8 cellular contexts compared by ENCODE assay signal in the genomic region with DNA sequence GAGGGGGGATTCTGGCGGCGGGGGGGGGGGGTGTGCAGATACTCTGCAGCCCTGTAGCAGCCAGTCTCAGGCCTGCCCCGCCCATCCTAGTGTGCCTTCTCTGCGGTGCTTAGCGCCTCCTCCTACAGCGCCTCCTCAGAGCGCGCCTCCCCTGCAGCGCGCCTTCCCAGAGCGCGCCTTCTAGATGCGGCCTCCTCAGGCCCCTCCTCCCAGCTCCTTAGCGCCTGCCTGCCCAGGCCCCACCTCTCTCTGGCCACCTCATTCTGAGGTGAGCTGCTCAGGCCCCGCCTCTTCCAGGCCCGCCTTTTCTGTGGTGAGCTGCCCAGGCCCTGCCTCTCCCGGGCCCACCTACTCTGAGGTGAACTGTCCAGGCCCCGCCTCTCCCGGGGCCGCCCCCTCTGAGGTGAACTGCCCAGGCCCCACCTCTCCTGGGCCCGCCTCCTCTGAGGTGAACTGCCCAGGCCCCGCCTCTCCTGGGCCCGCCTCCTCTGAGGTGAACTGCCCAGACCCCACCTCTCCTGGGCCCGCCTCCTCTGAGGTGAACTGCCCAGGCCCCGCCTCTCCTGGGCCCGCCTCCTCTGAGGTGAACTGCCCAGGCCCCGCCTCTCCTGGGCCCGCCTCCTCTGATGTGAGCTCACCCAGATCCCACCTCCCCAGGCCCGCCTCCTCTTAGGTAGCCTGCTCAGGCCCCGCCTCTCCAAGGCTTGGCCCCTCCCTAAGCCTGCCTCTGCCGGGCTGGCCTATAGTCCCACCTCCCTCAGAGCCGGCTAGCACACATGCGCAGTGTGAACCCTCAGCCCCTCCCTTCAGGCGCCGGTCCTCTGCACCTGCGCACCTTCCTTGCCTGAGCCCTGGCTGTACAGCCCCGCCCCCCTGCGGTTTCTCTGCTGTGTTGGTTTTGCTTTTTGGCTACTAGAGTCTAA. TPM values are rescaled to one million over a fixed set of nuclear protein-coding genes. Genes with fewer than 3 reads are reported as not detected.
DNase-seq lines count a peak whose midpoint lies in the region; ATAC-seq, FAIRE-seq and TF ChIP-seq lines count a peak whose summit lies in the region.

No MANE protein-coding gene starts in this region.

- H3K4me3 Mint-ChIP-seq in activated T-helper 2 cell treated with anti-CD3 and anti-CD28 coated beads, Interferon-gamma antibody, Interleukin-2, Interleukin-4, amounts not matched to agents 10 μg/mL and 5 μg/mL and 100 μg/mL, durations not matched to agents 14 hours and 24 hours and 36 hours (ENCODE audit: low read depth), result peak overlapping the region; percentile 82
- peak overlapping the region; percentile 97 for H3K4me3 Mint-ChIP-seq in neural crest cell

- peak overlapping the region; percentile 78 for H3K27ac ChIP-seq in RWPE1

- intact Hi-C loops in activated T-helper 2 cell treated with anti-CD3 and anti-CD28 coated beads, Interferon-gamma antibody, Interleukin-2, Interleukin-4, amounts not matched to agents 10 μg/mL and 5 μg/mL and 100 μg/mL, durations not matched to agents 14 hours and 24 hours and 36 hours (cut with micrococcal nuclease), result loop anchor here (2.0 to 5.0 kb wide), 4 partner anchors 147 to 819 kb away; no protein-coding TSS in a partner anchor

- peaks cover 24% of the 10 kb centered on the region for H3K27me3 Mint-ChIP-seq in activated T-helper 2 cell treated with anti-CD3 and anti-CD28 coated beads, Interferon-gamma antibody, Interleukin-2, Interleukin-4, amounts not matched to agents 10 μg/mL and 5 μg/mL and 100 μg/mL, durations not matched to agents 14 hours and 24 hours and 36 hours (ENCODE audit: low read depth)
- no peaks in the 10 kb centered on the region for H3K27me3 Mint-ChIP-seq in neural crest cell (ENCODE audit: low read depth)

- CTCF ChIA-PET in RWPE1 (lab: Yijun Ruan, JAX), result no interaction called here

- peaks cover 22% of the 10 kb centered on the region for H3K4me1 Mint-ChIP-seq in activated T-helper 2 cell treated with anti-CD3 and anti-CD28 coated beads, Interferon-gamma antibody, Interleukin-2, Interleukin-4, amounts not matched to agents 10 μg/mL and 5 μg/mL and 100 μg/mL, durations not matched to agents 14 hours and 24 hours and 36 hours (ENCODE audit: low read depth)
- peaks cover 34% of the 10 kb centered on the region for H3K4me1 Mint-ChIP-seq in neural crest cell

- DNase-seq in DMS79 treated with DMSO at 0.1 percent for 48 hours (lab: John Stamatoyannopoulos, UW) (peak; percentile 88), H54 (ENCODE audit: insufficient read length, low spot score) (peak; percentile 52), LNCaP clone FGC (ENCODE audit: low read depth) (peak; percentile 88), RWPE1 (ENCODE audit: low spot score) (peak; percentile 82), fibroblast of peridontal ligament (ENCODE audit: extremely low read depth) (peak; percentile 84), neural crest cell (ENCODE audit: low read depth, low spot score) (peak; percentile 79)
- DNase-seq in activated T-helper 2 cell treated with anti-CD3 and anti-CD28 coated beads, Interferon-gamma antibody, Interleukin-2, Interleukin-4, amounts not matched to agents 10 μg/mL and 5 μg/mL and 100 μg/mL, durations not matched to agents 14 hours and 24 hours and 36 hours (ENCODE audit: low spot score), result peak; percentile 89
- DNase-seq in stimulated activated naive CD8-positive, alpha-beta T cell treated with anti-CD3 and anti-CD28 coated beads, Interleukin-15, Interleukin-2, amounts not matched to agents 100 U/mL and 50 U/mL, for 24 hours, result peak; percentile 91

- peak; percentile 45 for FAIRE-seq in H54 (lab: Jason Lieb, UNC)

- no peaks in the 10 kb centered on the region for H3K36me3 Mint-ChIP-seq in activated T-helper 2 cell treated with anti-CD3 and anti-CD28 coated beads, Interferon-gamma antibody, Interleukin-2, Interleukin-4, amounts not matched to agents 10 μg/mL and 5 μg/mL and 100 μg/mL, durations not matched to agents 14 hours and 24 hours and 36 hours (ENCODE audit: low read depth)
- H3K36me3 Mint-ChIP-seq in neural crest cell (ENCODE audit: low read depth), result peaks cover under 1% of the 10 kb centered on the region

- H3K27ac Mint-ChIP-seq in activated T-helper 2 cell treated with anti-CD3 and anti-CD28 coated beads, Interferon-gamma antibody, Interleukin-2, Interleukin-4, amounts not matched to agents 10 μg/mL and 5 μg/mL and 100 μg/mL, durations not matched to agents 14 hours and 24 hours and 36 hours, result no peak overlapping the region
- no peak overlapping the region for H3K27ac Mint-ChIP-seq in neural crest cell (ENCODE audit: unreplicated experiment)

- no peaks in the 10 kb centered on the region for H3K9me3 Mint-ChIP-seq in activated T-helper 2 cell treated with anti-CD3 and anti-CD28 coated beads, Interferon-gamma antibody, Interleukin-2, Interleukin-4, amounts not matched to agents 10 μg/mL and 5 μg/mL and 100 μg/mL, durations not matched to agents 14 hours and 24 hours and 36 hours
- no peaks in the 10 kb centered on the region for H3K9me3 Mint-ChIP-seq in neural crest cell

- peak overlapping the region; percentile 37 for H3K4me3 ChIP-seq in LNCaP clone FGC (ENCODE audit: low read depth, low read length)

- TF ChIP-seq CTCF in LNCaP clone FGC (IDR thresholded peaks at IDR 0.05; ENCODE audit: control insufficient read depth, extremely low read depth, insufficient read depth), result peak; percentile 17; the same call in 1 of the 2 replicates
- TF ChIP-seq CTCF in RWPE1 (conservative IDR thresholded peaks at IDR 0.05; ENCODE audit: low read depth), result no peak
- no peak for TF ChIP-seq CTCF in neural crest cell (conservative IDR thresholded peaks at IDR 0.05)

- peak; percentile 93 for ATAC-seq in stimulated activated naive CD8-positive, alpha-beta T cell treated with anti-CD3 and anti-CD28 coated beads, Interleukin-15, Interleukin-2, amounts not matched to agents 100 U/mL and 50 U/mL, for 24 hours

- POLR2A ChIA-PET in RWPE1 (lab: Yijun Ruan, JAX; ENCODE audit: low non-redundant PET), result interaction anchor here (0.7 kb wide), 1 partner anchor 60 kb away, joined by 10 read pairs; no protein-coding TSS in a partner anchor

- no peak for TF ChIP-seq POLR2A in H54 (IDR thresholded peaks at IDR 0.05; ENCODE audit: low read depth, low read length)

RNA-seq across cellular contexts. Expression of a gene that starts 2.1 kb away (rescaled TPM):
- total RNA-seq in activated T-helper 2 cell treated with anti-CD3 and anti-CD28 coated beads, Interferon-gamma antibody, Interleukin-2, Interleukin-4, amounts not matched to agents 10 μg/mL and 5 μg/mL and 100 μg/mL, durations not matched to agents 14 hours and 24 hours and 36 hours, result 2.0 and 2.5 TPM in 2 replicates
- total RNA-seq in neural crest cell, result 44.9 and 51.9 TPM in 2 replicates

Comparison
In these comparisons a context has a peak if more than half of its experiments do, and no peak if none do; other contexts are left out.
1. Peak in every context shown above with its lines: DNase-seq, ATAC-seq, H3K4me3 ChIP-seq and H3K27ac ChIP-seq.
2. RNA of a gene that starts 2.1 kb away (total RNA-seq): 44.9 to 51.9 TPM in neural crest cell; 2.0 to 2.5 TPM in activated T-helper 2 cell treated with anti-CD3 and anti-CD28 coated beads, Interferon-gamma antibody, Interleukin-2, Interleukin-4, amounts not matched to agents 10 μg/mL and 5 μg/mL and 100 μg/mL, durations not matched to agents 14 hours and 24 hours and 36 hours; every median in the first group is over 10 times any median in the second.